Comparison of ENCODE assay signal across 1 cellular context in the genomic region with DNA sequence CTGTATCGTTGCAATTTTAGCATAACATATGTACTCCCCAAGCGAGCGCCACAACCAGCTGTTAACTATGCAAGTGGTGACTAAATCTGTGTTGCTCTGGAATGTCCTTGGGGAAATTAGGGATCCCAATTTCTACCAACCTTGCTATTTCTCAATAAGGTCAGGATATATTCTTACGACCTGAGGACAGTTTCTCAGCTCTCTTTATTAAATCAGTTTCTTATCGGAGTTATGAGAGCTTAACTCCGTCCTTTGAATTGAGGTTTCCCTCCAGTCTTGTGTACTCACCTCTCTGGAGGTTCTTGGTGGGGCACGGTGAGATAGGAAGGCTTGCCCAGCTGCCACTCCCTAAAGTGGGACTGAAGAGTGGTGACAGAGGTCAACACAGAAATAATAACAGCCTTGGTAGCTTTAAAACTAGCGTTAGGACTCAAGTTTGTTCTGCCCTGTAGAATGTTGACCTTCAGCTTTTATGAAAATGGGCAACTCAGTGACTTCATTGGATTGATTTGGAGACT.
TF ChIP-seq lines count a peak whose summit lies in the region.

No MANE protein-coding gene starts in this region.

TF ChIP-seq in HepG2, 621 proteins besides CTCF, POLR2A, EP300 and RAD21 (continues in another document):
- TF ChIP-seq GPN1 (CRISPR knock-in tag; IDR thresholded peaks at IDR 0.05; ENCODE audit: borderline replicate concordance), result no peak
- peak; percentile 8; the same call in 1 of the 2 replicates for TF ChIP-seq KLF9 (CRISPR knock-in tag; IDR thresholded peaks at IDR 0.05; ENCODE audit: low read depth)
- no peak for TF ChIP-seq RFXAP (CRISPR knock-in tag; IDR thresholded peaks at IDR 0.05; ENCODE audit: borderline replicate concordance)
- TF ChIP-seq, protein P1, sequence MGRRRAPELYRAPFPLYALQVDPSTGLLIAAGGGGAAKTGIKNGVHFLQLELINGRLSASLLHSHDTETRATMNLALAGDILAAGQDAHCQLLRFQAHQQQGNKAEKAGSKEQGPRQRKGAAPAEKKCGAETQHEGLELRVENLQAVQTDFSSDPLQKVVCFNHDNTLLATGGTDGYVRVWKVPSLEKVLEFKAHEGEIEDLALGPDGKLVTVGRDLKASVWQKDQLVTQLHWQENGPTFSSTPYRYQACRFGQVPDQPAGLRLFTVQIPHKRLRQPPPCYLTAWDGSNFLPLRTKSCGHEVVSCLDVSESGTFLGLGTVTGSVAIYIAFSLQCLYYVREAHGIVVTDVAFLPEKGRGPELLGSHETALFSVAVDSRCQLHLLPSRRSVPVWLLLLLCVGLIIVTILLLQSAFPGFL (CRISPR knock-in tag; IDR thresholded peaks at IDR 0.05), result no peak
- TF ChIP-seq ZNF44 (CRISPR knock-in tag; IDR thresholded peaks at IDR 0.05), result no peak
- TF ChIP-seq SIX1 (CRISPR knock-in tag; IDR thresholded peaks at IDR 0.05; ENCODE audit: borderline replicate concordance), result no peak
- TF ChIP-seq SETDB1 (CRISPR knock-in tag; IDR thresholded peaks at IDR 0.05; ENCODE audit: borderline replicate concordance), result no peak
- TF ChIP-seq EEA1 (CRISPR knock-in tag; IDR thresholded peaks at IDR 0.05; ENCODE audit: borderline replicate concordance), result no peak
- no peak for TF ChIP-seq PLSCR1 (CRISPR knock-in tag; IDR thresholded peaks at IDR 0.05; ENCODE audit: borderline replicate concordance)
- TF ChIP-seq ZBTB21 (CRISPR knock-in tag; IDR thresholded peaks at IDR 0.05), result no peak
- TF ChIP-seq, protein P2, sequence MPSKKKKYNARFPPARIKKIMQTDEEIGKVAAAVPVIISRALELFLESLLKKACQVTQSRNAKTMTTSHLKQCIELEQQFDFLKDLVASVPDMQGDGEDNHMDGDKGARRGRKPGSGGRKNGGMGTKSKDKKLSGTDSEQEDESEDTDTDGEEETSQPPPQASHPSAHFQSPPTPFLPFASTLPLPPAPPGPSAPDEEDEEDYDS (CRISPR knock-in tag; IDR thresholded peaks at IDR 0.05), result no peak
- no peak for TF ChIP-seq HMG20A (CRISPR knock-in tag; IDR thresholded peaks at IDR 0.05; ENCODE audit: borderline replicate concordance)
- TF ChIP-seq ZNF850 (CRISPR knock-in tag; conservative IDR thresholded peaks at IDR 0.05), result no peak
- no peak for TF ChIP-seq ZNF766 (CRISPR knock-in tag; IDR thresholded peaks at IDR 0.05; ENCODE audit: borderline replicate concordance)
- TF ChIP-seq FOXA3 (CRISPR knock-in tag; IDR thresholded peaks at IDR 0.05), result 0 out of 2 replicates have a peak, but pooled peaks have one; percentile 14
- TF ChIP-seq TBL1XR1 (IDR thresholded peaks at IDR 0.05; ENCODE audit: borderline replicate concordance, low read length, partially characterized antibody), result no peak
- TF ChIP-seq MYNN (CRISPR knock-in tag; IDR thresholded peaks at IDR 0.05; ENCODE audit: low read depth), result no peak
- no peak for TF ChIP-seq HNRNPLL (IDR thresholded peaks at IDR 0.05; ENCODE audit: low read depth, low read length, poor library complexity, severe bottlenecking)
- no peak for TF ChIP-seq ATF7 (IDR thresholded peaks at IDR 0.05)
- TF ChIP-seq ATF7 (CRISPR knock-in tag; IDR thresholded peaks at IDR 0.05), result no peak
- TF ChIP-seq ZNF704 (CRISPR knock-in tag; IDR thresholded peaks at IDR 0.05; ENCODE audit: borderline replicate concordance), result no peak
- TF ChIP-seq ZNF775 (CRISPR knock-in tag; IDR thresholded peaks at IDR 0.05; ENCODE audit: borderline replicate concordance), result no peak
- no peak for TF ChIP-seq RBM22 (optimal IDR thresholded peaks at IDR 0.05; ENCODE audit: low read length)
- 0 out of 2 replicates have a peak, but pooled peaks have one; percentile 1 for TF ChIP-seq NCOA2 (CRISPR knock-in tag; IDR thresholded peaks at IDR 0.05)
- TF ChIP-seq MED8 (CRISPR knock-in tag; IDR thresholded peaks at IDR 0.05; ENCODE audit: insufficient replicate concordance), result no peak
- 0 out of 2 replicates have a peak, but pooled peaks have one; percentile 17 for TF ChIP-seq NFIC (IDR thresholded peaks at IDR 0.05; ENCODE audit: low read length)
- TF ChIP-seq MEIS2 (CRISPR knock-in tag; IDR thresholded peaks at IDR 0.05), result no peak
- TF ChIP-seq ZNF558 (CRISPR knock-in tag; IDR thresholded peaks at IDR 0.05; ENCODE audit: borderline replicate concordance), result no peak
- TF ChIP-seq ZNF335 (CRISPR knock-in tag; IDR thresholded peaks at IDR 0.05), result no peak
- no peak for TF ChIP-seq SNAI1 (CRISPR knock-in tag; IDR thresholded peaks at IDR 0.05; ENCODE audit: borderline replicate concordance)
- no peak for TF ChIP-seq MTA3 (CRISPR knock-in tag; IDR thresholded peaks at IDR 0.05)
- TF ChIP-seq HNRNPUL1 (IDR thresholded peaks at IDR 0.05; ENCODE audit: low read depth, low read length), result no peak
- TF ChIP-seq ZNF614 (CRISPR knock-in tag; IDR thresholded peaks at IDR 0.05; ENCODE audit: borderline replicate concordance), result no peak
- TF ChIP-seq ZSCAN30 (CRISPR knock-in tag; IDR thresholded peaks at IDR 0.05), result no peak
- peak; percentile 10; the same call in 1 of the 2 replicates for TF ChIP-seq UBTF (CRISPR knock-in tag; IDR thresholded peaks at IDR 0.05)
- TF ChIP-seq ZEB1 (IDR thresholded peaks at IDR 0.05; ENCODE audit: insufficient replicate concordance, low read depth), result no peak
- no peak for TF ChIP-seq ZNF20 (CRISPR knock-in tag; IDR thresholded peaks at IDR 0.05)
- TF ChIP-seq, protein P3, sequence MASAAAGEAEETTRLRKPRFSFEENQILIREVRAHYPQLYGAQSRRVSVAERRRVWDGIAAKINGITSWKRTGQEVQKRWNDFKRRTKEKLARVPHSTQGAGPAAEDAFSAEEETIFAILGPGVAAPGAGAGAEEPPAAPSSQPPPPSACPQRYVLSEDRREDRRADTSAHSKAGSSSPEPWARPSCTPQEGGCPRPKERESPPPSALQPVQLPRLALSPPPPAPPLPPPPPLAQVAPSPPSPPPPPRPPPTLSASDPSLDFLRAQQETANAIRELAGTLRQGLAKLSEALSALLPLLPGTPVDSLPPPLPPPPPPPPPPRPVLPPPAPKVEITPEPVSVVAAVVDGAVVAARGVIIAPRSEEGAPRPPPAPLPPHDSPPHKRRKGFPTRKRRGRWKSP (CRISPR knock-in tag; IDR thresholded peaks at IDR 0.05), result 0 out of 2 replicates have a peak, but pooled peaks have one; percentile 7
- TF ChIP-seq, protein P4, sequence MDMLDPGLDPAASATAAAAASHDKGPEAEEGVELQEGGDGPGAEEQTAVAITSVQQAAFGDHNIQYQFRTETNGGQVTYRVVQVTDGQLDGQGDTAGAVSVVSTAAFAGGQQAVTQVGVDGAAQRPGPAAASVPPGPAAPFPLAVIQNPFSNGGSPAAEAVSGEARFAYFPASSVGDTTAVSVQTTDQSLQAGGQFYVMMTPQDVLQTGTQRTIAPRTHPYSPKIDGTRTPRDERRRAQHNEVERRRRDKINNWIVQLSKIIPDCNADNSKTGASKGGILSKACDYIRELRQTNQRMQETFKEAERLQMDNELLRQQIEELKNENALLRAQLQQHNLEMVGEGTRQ (IDR thresholded peaks at IDR 0.05; ENCODE audit: low read depth, low read length), result no peak
- TF ChIP-seq, protein P4 (CRISPR knock-in tag; IDR thresholded peaks at IDR 0.05; ENCODE audit: borderline replicate concordance), result no peak
- TF ChIP-seq ZC3H4 (CRISPR knock-in tag; IDR thresholded peaks at IDR 0.05; ENCODE audit: borderline replicate concordance), result peak; percentile 28; the same call in 1 of the 2 replicates
- no peak for TF ChIP-seq ZNF282 (IDR thresholded peaks at IDR 0.05; ENCODE audit: partially characterized antibody)
- no peak for TF ChIP-seq CSRNP2 (CRISPR knock-in tag; conservative IDR thresholded peaks at IDR 0.05; ENCODE audit: low read depth)
- TF ChIP-seq, protein P5, sequence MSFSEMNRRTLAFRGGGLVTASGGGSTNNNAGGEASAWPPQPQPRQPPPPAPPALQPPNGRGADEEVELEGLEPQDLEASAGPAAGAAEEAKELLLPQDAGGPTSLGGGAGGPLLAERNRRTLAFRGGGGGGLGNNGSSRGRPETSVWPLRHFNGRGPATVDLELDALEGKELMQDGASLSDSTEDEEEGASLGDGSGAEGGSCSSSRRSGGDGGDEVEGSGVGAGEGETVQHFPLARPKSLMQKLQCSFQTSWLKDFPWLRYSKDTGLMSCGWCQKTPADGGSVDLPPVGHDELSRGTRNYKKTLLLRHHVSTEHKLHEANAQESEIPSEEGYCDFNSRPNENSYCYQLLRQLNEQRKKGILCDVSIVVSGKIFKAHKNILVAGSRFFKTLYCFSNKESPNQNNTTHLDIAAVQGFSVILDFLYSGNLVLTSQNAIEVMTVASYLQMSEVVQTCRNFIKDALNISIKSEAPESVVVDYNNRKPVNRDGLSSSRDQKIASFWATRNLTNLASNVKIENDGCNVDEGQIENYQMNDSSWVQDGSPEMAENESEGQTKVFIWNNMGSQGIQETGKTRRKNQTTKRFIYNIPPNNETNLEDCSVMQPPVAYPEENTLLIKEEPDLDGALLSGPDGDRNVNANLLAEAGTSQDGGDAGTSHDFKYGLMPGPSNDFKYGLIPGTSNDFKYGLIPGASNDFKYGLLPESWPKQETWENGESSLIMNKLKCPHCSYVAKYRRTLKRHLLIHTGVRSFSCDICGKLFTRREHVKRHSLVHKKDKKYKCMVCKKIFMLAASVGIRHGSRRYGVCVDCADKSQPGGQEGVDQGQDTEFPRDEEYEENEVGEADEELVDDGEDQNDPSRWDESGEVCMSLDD (CRISPR knock-in tag; IDR thresholded peaks at IDR 0.05; ENCODE audit: borderline replicate concordance), result no peak
- TF ChIP-seq, protein P6, sequence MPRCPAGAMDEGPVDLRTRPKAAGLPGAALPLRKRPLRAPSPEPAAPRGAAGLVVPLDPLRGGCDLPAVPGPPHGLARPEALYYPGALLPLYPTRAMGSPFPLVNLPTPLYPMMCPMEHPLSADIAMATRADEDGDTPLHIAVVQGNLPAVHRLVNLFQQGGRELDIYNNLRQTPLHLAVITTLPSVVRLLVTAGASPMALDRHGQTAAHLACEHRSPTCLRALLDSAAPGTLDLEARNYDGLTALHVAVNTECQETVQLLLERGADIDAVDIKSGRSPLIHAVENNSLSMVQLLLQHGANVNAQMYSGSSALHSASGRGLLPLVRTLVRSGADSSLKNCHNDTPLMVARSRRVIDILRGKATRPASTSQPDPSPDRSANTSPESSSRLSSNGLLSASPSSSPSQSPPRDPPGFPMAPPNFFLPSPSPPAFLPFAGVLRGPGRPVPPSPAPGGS (CRISPR knock-in tag; IDR thresholded peaks at IDR 0.05), result no peak
- TF ChIP-seq ELK4 (CRISPR knock-in tag; IDR thresholded peaks at IDR 0.05; ENCODE audit: borderline replicate concordance), result no peak
- TF ChIP-seq MED13 (CRISPR knock-in tag; IDR thresholded peaks at IDR 0.05), result no peak
- no peak for TF ChIP-seq ZNF441 (CRISPR knock-in tag; IDR thresholded peaks at IDR 0.05; ENCODE audit: borderline replicate concordance)
